Comparison of ENCODE assay signal across 10 cellular contexts in the genomic region with DNA sequence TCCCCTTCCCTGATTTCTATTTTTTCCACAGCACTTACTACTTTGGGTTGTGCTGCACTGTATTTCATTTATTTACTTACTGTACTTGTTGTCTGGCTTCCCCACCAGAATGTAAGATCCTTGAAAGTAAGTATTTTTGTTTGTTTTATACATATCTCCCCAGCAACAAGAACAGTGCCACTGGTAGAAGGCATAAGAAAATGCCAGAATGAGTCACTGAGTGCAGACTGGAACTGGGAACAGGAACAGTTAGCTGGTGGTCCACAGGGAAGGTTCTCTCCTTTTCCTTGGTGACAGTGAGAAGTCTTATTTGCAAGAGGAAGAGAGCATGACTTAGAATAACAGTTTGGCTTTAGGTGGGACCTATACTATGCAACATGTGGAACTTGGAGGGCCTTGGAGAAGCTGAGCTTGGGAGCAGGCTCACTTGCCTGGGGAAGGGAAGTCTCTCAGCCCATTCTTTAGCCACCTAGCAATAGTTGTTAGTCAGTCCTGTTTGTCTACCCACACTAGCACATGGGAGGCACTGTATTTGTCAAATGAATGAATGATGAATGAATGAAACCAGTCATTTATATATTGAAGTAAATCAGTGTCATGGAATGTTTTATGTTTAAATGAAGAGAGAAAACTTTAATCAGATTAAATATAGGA.
DNase-seq lines count a peak whose midpoint lies in the region; ATAC-seq and TF ChIP-seq lines count a peak whose summit lies in the region.
"Had no signal": no experiment of that assay in that cellular context is flagged by ENCODE, and none has a peak within 500 bp of the region (broad histone marks: within the 10 kb centered on the region; RNA-seq: fewer than 3 reads in every experiment).

No MANE protein-coding gene starts in this region.

- H3K36me3 ChIP-seq in ascending aorta, result no peaks in the 10 kb centered on the region
- H3K36me3 ChIP-seq: sigmoid colon, tibial artery had no signal

- no peaks in the 10 kb centered on the region for H3K4me1 ChIP-seq in ascending aorta
- H3K4me1 ChIP-seq: sigmoid colon had no signal

- H3K27ac ChIP-seq in ascending aorta, result no peak overlapping the region
- H3K27ac ChIP-seq: sigmoid colon, tibial artery had no signal

- H3K27me3 ChIP-seq in ascending aorta, result no peaks in the 10 kb centered on the region
- H3K27me3 ChIP-seq: sigmoid colon, tibial artery had no signal

- peak; percentile 39 for ATAC-seq in GM19043 (IDR thresholded peaks at IDR 0.05; ENCODE audit: low read depth, unreplicated experiment)
- peak; percentile 63 for ATAC-seq in HG03342 (IDR thresholded peaks at IDR 0.05; ENCODE audit: unreplicated experiment)
- no peak for ATAC-seq in HG03460 (IDR thresholded peaks at IDR 0.05; ENCODE audit: unreplicated experiment)

- intact Hi-C loops in ascending aorta (cut with DNase I), result no loop called here

- no peak overlapping the region for H3K4me3 ChIP-seq in epithelial cell of proximal tubule (ENCODE audit: low read depth, low read length)
- no peak overlapping the region for H3K4me3 ChIP-seq in ascending aorta
- H3K4me3 ChIP-seq: sigmoid colon, tibial artery had no signal

- DNase-seq in AG08396 (ENCODE audit: low spot score) (peak; percentile 21), epithelial cell of proximal tubule (ENCODE audit: low read depth) (peak; percentile 84), ascending aorta (ENCODE audit: low spot score in 2 of 2) (no peak), NCI-H1930 (lab: John Stamatoyannopoulos, UW) (no peak), NCI-H1694 (lab: John Stamatoyannopoulos, UW) (no peak)
- DNase-seq: sigmoid colon, tibial artery had no signal

- no peaks in the 10 kb centered on the region for H3K9me3 ChIP-seq in ascending aorta
- H3K9me3 ChIP-seq: sigmoid colon, tibial artery had no signal

- no peak for TF ChIP-seq CTCF in epithelial cell of proximal tubule (conservative IDR thresholded peaks at IDR 0.05; ENCODE audit: low read depth, low read length)
- no peak for TF ChIP-seq CTCF in ascending aorta (IDR thresholded peaks at IDR 0.05)

Comparison
In these comparisons a context has a peak if more than half of its experiments do, and no peak if none do; other contexts are left out.
1. DNase-seq: peak in AG08396 (single experiment) and epithelial cell of proximal tubule (single experiment); none in ascending aorta (0 of 2), NCI-H1930 (0 of 2) and NCI-H1694 (single experiment).